Comparison of ENCODE assay signal across 1 cellular context in the genomic region with DNA sequence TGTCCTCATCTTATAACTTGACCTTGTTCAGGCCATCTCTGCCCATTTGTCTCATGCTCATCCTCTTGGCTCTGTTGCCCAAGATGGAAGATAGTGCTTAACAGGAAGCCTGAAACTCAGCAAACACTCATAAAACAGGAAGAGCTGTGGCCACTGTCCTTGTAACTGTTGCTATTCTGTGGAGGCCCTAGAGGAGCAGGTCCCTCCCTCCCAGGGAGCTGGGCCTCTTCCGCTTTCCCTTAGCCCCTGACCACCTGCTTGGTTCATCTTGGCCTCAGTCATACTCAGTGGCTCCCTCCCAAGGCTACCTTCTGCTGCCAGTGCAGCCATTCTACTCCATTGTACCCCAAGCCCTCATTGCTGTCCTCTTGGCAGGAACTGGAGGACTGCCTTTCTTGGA.
TF ChIP-seq lines count a peak whose summit lies in the region.

No MANE protein-coding gene starts in this region.

TF ChIP-seq in H1, 55 proteins besides CTCF, POLR2A, EP300 and RAD21:
- no peak for TF ChIP-seq SRF (IDR thresholded peaks at IDR 0.05; ENCODE audit: low read depth, low read length)
- no peak for TF ChIP-seq SP1 (IDR thresholded peaks at IDR 0.05; ENCODE audit: low read depth, low read length)
- TF ChIP-seq KDM1A (IDR thresholded peaks at IDR 0.05; ENCODE audit: borderline replicate concordance, low read length), result no peak
- no peak for TF ChIP-seq GABPA (IDR thresholded peaks at IDR 0.05; ENCODE audit: borderline replicate concordance, insufficient read depth, low read length)
